ENCODE assay signal across 2 cellular contexts in genomic region chr16:2473999-2474876, GRCh38.
TF ChIP-seq lines count a peak whose summit lies in the region.

No MANE protein-coding gene starts in this region.

TF ChIP-seq in WTC11, 78 proteins besides CTCF, POLR2A, EP300 and RAD21 (continued from another document):
- TF ChIP-seq, protein P1, sequence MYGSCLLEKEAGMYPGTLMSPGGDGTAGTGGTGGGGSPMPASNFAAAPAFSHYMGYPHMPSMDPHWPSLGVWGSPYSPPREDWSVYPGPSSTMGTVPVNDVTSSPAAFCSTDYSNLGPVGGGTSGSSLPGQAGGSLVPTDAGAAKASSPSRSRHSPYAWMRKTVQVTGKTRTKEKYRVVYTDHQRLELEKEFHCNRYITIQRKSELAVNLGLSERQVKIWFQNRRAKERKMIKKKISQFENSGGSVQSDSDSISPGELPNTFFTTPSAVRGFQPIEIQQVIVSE (CRISPR knock-in tag; IDR thresholded peaks at IDR 0.05; ENCODE audit: borderline replicate concordance), result no peak
- no peak for TF ChIP-seq NFYB (CRISPR knock-in tag; conservative IDR thresholded peaks at IDR 0.05; ENCODE audit: low read depth)
- TF ChIP-seq ETV6 (CRISPR knock-in tag; IDR thresholded peaks at IDR 0.05), result peak; percentile 55; the same call in 1 of the 2 replicates

TF ChIP-seq in HepG2, 621 proteins besides CTCF, POLR2A, EP300 and RAD21 (continued from another document and continues in another):
- TF ChIP-seq, protein P2, sequence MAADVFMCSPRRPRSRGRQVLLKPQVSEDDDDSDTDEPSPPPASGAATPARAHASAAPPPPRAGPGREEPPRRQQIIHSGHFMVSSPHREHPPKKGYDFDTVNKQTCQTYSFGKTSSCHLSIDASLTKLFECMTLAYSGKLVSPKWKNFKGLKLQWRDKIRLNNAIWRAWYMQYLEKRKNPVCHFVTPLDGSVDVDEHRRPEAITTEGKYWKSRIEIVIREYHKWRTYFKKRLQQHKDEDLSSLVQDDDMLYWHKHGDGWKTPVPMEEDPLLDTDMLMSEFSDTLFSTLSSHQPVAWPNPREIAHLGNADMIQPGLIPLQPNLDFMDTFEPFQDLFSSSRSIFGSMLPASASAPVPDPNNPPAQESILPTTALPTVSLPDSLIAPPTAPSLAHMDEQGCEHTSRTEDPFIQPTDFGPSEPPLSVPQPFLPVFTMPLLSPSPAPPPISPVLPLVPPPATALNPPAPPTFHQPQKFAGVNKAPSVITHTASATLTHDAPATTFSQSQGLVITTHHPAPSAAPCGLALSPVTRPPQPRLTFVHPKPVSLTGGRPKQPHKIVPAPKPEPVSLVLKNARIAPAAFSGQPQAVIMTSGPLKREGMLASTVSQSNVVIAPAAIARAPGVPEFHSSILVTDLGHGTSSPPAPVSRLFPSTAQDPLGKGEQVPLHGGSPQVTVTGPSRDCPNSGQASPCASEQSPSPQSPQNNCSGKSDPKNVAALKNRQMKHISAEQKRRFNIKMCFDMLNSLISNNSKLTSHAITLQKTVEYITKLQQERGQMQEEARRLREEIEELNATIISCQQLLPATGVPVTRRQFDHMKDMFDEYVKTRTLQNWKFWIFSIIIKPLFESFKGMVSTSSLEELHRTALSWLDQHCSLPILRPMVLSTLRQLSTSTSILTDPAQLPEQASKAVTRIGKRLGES (CRISPR knock-in tag; IDR thresholded peaks at IDR 0.05; ENCODE audit: borderline replicate concordance), result no peak
- TF ChIP-seq HMG20A (CRISPR knock-in tag; IDR thresholded peaks at IDR 0.05; ENCODE audit: borderline replicate concordance) (no peak), NFE2L2 (IDR thresholded peaks at IDR 0.05; ENCODE audit: low read length) (no peak), PHB2 (IDR thresholded peaks at IDR 0.05; ENCODE audit: partially characterized antibody) (no peak), ADNP (CRISPR knock-in tag; IDR thresholded peaks at IDR 0.05) (no peak), ZNF446 (CRISPR knock-in tag; IDR thresholded peaks at IDR 0.05) (no peak), SAP130 (CRISPR knock-in tag; IDR thresholded peaks at IDR 0.05; ENCODE audit: low read depth) (peak; percentile 42; the same call in 1 of the 2 replicates), ZNF124 (CRISPR knock-in tag; IDR thresholded peaks at IDR 0.05) (no peak), KLF16 (CRISPR knock-in tag; IDR thresholded peaks at IDR 0.05) (no peak), MAFF (IDR thresholded peaks at IDR 0.05; ENCODE audit: low read depth, low read length) (no peak), ZNF883 (CRISPR knock-in tag; IDR thresholded peaks at IDR 0.05; ENCODE audit: not compliant biosample characterization) (no peak), ZNF547 (CRISPR knock-in tag; IDR thresholded peaks at IDR 0.05) (no peak), BRD4 (CRISPR knock-in tag; IDR thresholded peaks at IDR 0.05) (0 out of 2 replicates have a peak, but pooled peaks have one; percentile 27), HNRNPH1 (optimal IDR thresholded peaks at IDR 0.05; ENCODE audit: low read depth, low read length) (no peak), ZKSCAN5 (CRISPR knock-in tag; IDR thresholded peaks at IDR 0.05) (no peak), U2AF1 (optimal IDR thresholded peaks at IDR 0.05; ENCODE audit: low read depth, low read length) (no peak), CENPX (CRISPR knock-in tag; IDR thresholded peaks at IDR 0.05) (no peak), MBD4 (IDR thresholded peaks at IDR 0.05; ENCODE audit: borderline replicate concordance, low read length) (no peak), ZNF709 (CRISPR knock-in tag; IDR thresholded peaks at IDR 0.05) (no peak), ZFP90 (CRISPR knock-in tag; IDR thresholded peaks at IDR 0.05; ENCODE audit: borderline replicate concordance) (no peak), ZBTB43 (CRISPR knock-in tag; conservative IDR thresholded peaks at IDR 0.05) (no peak), ZFP41 (CRISPR knock-in tag; IDR thresholded peaks at IDR 0.05; ENCODE audit: borderline replicate concordance) (no peak), ZFYVE20 (CRISPR knock-in tag; IDR thresholded peaks at IDR 0.05; ENCODE audit: borderline replicate concordance, low read depth) (no peak), ZBTB3 (CRISPR knock-in tag; IDR thresholded peaks at IDR 0.05; ENCODE audit: borderline replicate concordance, low read depth) (no peak), MED8 (CRISPR knock-in tag; IDR thresholded peaks at IDR 0.05; ENCODE audit: insufficient replicate concordance) (peak; percentile 37), PAXIP1 (CRISPR knock-in tag; conservative IDR thresholded peaks at IDR 0.05) (no peak), PITX1 (CRISPR knock-in tag; IDR thresholded peaks at IDR 0.05) (no peak), ZSCAN5A (CRISPR knock-in tag; IDR thresholded peaks at IDR 0.05; ENCODE audit: borderline replicate concordance) (no peak), ZNF232 (CRISPR knock-in tag; IDR thresholded peaks at IDR 0.05; ENCODE audit: borderline replicate concordance) (peak; percentile 37; the same call in 1 of the 2 replicates), ZBTB8A (CRISPR knock-in tag; IDR thresholded peaks at IDR 0.05; ENCODE audit: borderline replicate concordance, low read depth) (no peak), ARHGAP35 (CRISPR knock-in tag; IDR thresholded peaks at IDR 0.05; ENCODE audit: borderline replicate concordance) (no peak; the same call in 1 of the 2 replicates), GMEB1 (CRISPR knock-in tag; IDR thresholded peaks at IDR 0.05; ENCODE audit: borderline replicate concordance) (0 out of 2 replicates have a peak, but pooled peaks have one; percentile 43), ZNF572 (CRISPR knock-in tag; IDR thresholded peaks at IDR 0.05) (no peak)
- TF ChIP-seq, protein P3, sequence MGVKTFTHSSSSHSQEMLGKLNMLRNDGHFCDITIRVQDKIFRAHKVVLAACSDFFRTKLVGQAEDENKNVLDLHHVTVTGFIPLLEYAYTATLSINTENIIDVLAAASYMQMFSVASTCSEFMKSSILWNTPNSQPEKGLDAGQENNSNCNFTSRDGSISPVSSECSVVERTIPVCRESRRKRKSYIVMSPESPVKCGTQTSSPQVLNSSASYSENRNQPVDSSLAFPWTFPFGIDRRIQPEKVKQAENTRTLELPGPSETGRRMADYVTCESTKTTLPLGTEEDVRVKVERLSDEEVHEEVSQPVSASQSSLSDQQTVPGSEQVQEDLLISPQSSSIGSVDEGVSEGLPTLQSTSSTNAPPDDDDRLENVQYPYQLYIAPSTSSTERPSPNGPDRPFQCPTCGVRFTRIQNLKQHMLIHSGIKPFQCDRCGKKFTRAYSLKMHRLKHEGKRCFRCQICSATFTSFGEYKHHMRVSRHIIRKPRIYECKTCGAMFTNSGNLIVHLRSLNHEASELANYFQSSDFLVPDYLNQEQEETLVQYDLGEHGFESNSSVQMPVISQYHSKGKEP (CRISPR knock-in tag; IDR thresholded peaks at IDR 0.05), result no peak
- TF ChIP-seq, protein P4, sequence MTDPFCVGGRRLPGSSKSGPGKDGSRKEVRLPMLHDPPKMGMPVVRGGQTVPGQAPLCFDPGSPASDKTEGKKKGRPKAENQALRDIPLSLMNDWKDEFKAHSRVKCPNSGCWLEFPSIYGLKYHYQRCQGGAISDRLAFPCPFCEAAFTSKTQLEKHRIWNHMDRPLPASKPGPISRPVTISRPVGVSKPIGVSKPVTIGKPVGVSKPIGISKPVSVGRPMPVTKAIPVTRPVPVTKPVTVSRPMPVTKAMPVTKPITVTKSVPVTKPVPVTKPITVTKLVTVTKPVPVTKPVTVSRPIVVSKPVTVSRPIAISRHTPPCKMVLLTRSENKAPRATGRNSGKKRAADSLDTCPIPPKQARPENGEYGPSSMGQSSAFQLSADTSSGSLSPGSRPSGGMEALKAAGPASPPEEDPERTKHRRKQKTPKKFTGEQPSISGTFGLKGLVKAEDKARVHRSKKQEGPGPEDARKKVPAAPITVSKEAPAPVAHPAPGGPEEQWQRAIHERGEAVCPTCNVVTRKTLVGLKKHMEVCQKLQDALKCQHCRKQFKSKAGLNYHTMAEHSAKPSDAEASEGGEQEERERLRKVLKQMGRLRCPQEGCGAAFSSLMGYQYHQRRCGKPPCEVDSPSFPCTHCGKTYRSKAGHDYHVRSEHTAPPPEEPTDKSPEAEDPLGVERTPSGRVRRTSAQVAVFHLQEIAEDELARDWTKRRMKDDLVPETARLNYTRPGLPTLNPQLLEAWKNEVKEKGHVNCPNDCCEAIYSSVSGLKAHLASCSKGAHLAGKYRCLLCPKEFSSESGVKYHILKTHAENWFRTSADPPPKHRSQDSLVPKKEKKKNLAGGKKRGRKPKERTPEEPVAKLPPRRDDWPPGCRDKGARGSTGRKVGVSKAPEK (CRISPR knock-in tag; IDR thresholded peaks at IDR 0.05; ENCODE audit: borderline replicate concordance), result no peak
- TF ChIP-seq, protein P5, sequence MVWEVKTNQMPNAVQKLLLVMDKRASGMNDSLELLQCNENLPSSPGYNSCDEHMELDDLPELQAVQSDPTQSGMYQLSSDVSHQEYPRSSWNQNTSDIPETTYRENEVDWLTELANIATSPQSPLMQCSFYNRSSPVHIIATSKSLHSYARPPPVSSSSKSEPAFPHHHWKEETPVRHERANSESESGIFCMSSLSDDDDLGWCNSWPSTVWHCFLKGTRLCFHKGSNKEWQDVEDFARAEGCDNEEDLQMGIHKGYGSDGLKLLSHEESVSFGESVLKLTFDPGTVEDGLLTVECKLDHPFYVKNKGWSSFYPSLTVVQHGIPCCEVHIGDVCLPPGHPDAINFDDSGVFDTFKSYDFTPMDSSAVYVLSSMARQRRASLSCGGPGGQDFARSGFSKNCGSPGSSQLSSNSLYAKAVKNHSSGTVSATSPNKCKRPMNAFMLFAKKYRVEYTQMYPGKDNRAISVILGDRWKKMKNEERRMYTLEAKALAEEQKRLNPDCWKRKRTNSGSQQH (CRISPR knock-in tag; IDR thresholded peaks at IDR 0.05; ENCODE audit: low read depth), result 0 out of 2 replicates have a peak, but pooled peaks have one; percentile 9
- TF ChIP-seq, protein P6, sequence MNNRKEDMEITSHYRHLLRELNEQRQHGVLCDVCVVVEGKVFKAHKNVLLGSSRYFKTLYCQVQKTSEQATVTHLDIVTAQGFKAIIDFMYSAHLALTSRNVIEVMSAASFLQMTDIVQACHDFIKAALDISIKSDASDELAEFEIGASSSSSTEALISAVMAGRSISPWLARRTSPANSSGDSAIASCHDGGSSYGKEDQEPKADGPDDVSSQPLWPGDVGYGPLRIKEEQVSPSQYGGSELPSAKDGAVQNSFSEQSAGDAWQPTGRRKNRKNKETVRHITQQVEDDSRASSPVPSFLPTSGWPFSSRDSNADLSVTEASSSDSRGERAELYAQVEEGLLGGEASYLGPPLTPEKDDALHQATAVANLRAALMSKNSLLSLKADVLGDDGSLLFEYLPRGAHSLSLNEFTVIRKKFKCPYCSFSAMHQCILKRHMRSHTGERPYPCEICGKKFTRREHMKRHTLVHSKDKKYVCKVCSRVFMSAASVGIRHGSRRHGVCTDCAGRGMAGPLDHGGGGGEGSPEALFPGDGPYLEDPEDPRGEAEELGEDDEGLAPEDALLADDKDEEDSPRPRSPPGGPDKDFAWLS (CRISPR knock-in tag; IDR thresholded peaks at IDR 0.05; ENCODE audit: borderline replicate concordance), result no peak
